In genomic region chr17:45150911-45151809, GRCh38 we compare ENCODE assay signal across 8 cellular contexts. TPM values are rescaled to one million over a fixed set of nuclear protein-coding genes. Genes with fewer than 3 reads are reported as not detected.
DNase-seq lines count a peak whose midpoint lies in the region; ATAC-seq and TF ChIP-seq lines count a peak whose summit lies in the region.

No MANE protein-coding gene starts in this region.

- H3K4me3 ChIP-seq in WI38 (ENCODE audit: low read depth, low read length), result peak overlapping the region; percentile 86
- H3K4me3 ChIP-seq in iPS-11a (ENCODE audit: low read depth, low read length), result peak overlapping the region; percentile 93
- peak overlapping the region; percentile 69 to 91 for H3K4me3 ChIP-seq in testis

- 20 to 28% methylated on average over 8 of the region's 8 CpGs for WGBS in testis, 2 donors

- no peak for TF ChIP-seq POLR2A in testis (IDR thresholded peaks at IDR 0.05)

- no peaks in the 10 kb centered on the region for H3K36me3 ChIP-seq in testis (ENCODE audit: low read depth, missing control alignments)

- H3K9me3 Mint-ChIP-seq in T-helper 2 cell treated with Interferon-gamma antibody and Interleukin-4, amounts not matched to agents 5 μg/mL and 100 μg/mL, for 36 hours, result no peaks in the 10 kb centered on the region

- H3K9me3 ChIP-seq in testis, result no peaks in the 10 kb centered on the region

- H3K27me3 ChIP-seq in testis, result no peaks in the 10 kb centered on the region

- peak overlapping the region; percentile 59 to 98 for H3K27ac ChIP-seq in testis

- peaks cover 3% of the 10 kb centered on the region for H3K27me3 Mint-ChIP-seq in T-helper 2 cell treated with Interferon-gamma antibody and Interleukin-4, amounts not matched to agents 5 μg/mL and 100 μg/mL, for 36 hours (ENCODE audit: low read depth)

- DNase-seq in T-helper 2 cell treated with Interferon-gamma antibody and Interleukin-4, amounts not matched to agents 5 μg/mL and 100 μg/mL, for 36 hours (ENCODE audit: low spot score), result no peak
- DNase-seq in T-helper 2 cell, result no peak
- DNase-seq in testis, result no peak
- no peak for DNase-seq in mucosa of gallbladder (ENCODE audit: low spot score)
- DNase-seq in LoVo (ENCODE audit: low spot score), result no peak

- TF ChIP-seq CTCF in WI38 (IDR thresholded peaks at IDR 0.05; ENCODE audit: low read depth, low read length) (no peak), testis (IDR thresholded peaks at IDR 0.05) (peak in 1 of 3 experiments; percentile 4)

- H3K27ac Mint-ChIP-seq in T-helper 2 cell treated with Interferon-gamma antibody and Interleukin-4, amounts not matched to agents 5 μg/mL and 100 μg/mL, for 36 hours, result peak overlapping the region; percentile 83

- peak overlapping the region; percentile 99 for H3K4me3 Mint-ChIP-seq in T-helper 2 cell treated with Interferon-gamma antibody and Interleukin-4, amounts not matched to agents 5 μg/mL and 100 μg/mL, for 36 hours

- ATAC-seq in GM18868 (IDR thresholded peaks at IDR 0.05; ENCODE audit: unreplicated experiment), result no peak

- peaks cover 24% of the 10 kb centered on the region for H3K4me1 ChIP-seq in testis

- peaks cover 23% of the 10 kb centered on the region for H3K36me3 Mint-ChIP-seq in T-helper 2 cell treated with Interferon-gamma antibody and Interleukin-4, amounts not matched to agents 5 μg/mL and 100 μg/mL, for 36 hours (ENCODE audit: low read depth)

- intact Hi-C loops in testis (cut with DNase I; ENCODE audit: low total_unique reads), result no loop called here

- H3K4me1 Mint-ChIP-seq in T-helper 2 cell treated with Interferon-gamma antibody and Interleukin-4, amounts not matched to agents 5 μg/mL and 100 μg/mL, for 36 hours (ENCODE audit: low read depth), result peaks cover 16% of the 10 kb centered on the region

RNA-seq across cellular contexts. Expression of gene HEXIM1, which starts 2.9 kb away (rescaled TPM):
- total RNA-seq in testis, result 10 to 100 TPM; 51.8 to 68.8 TPM
- 38.8 TPM for polyA plus RNA-seq in testis (ENCODE audit: insufficient read depth, low read depth, low replicate concordance)
- 62.5 TPM for total RNA-seq in mucosa of gallbladder

RNA-seq across cellular contexts. Expression of gene HEXIM2, which starts 10.5 kb away (rescaled TPM):
- total RNA-seq in testis (10 to 100 TPM; 35.9 to 47.7 TPM), mucosa of gallbladder (14.9 TPM)
- polyA plus RNA-seq in testis (ENCODE audit: insufficient read depth, low read depth, low replicate concordance), result 76.8 TPM

RNA-seq across cellular contexts. Expression of gene ACBD4, which starts 15.7 kb away (rescaled TPM):
- total RNA-seq in testis, result 1 to 10 TPM; 8.3 to 9.1 TPM
- 7.5 TPM for polyA plus RNA-seq in testis (ENCODE audit: insufficient read depth, low read depth, low replicate concordance)
- 29.8 TPM for total RNA-seq in mucosa of gallbladder

RNA-seq across cellular contexts. Expression of gene PLCD3, which starts 18.8 kb away (rescaled TPM):
- total RNA-seq in testis (100 to 1,000 TPM in 1 of 2 donors, 10 to 100 TPM in 1; 86.3 to 106 TPM), mucosa of gallbladder (63.6 TPM)
- polyA plus RNA-seq in testis (ENCODE audit: insufficient read depth, low read depth, low replicate concordance), result 62.2 TPM
